ENCODE assay signal across 22 cellular contexts in the genomic region with DNA sequence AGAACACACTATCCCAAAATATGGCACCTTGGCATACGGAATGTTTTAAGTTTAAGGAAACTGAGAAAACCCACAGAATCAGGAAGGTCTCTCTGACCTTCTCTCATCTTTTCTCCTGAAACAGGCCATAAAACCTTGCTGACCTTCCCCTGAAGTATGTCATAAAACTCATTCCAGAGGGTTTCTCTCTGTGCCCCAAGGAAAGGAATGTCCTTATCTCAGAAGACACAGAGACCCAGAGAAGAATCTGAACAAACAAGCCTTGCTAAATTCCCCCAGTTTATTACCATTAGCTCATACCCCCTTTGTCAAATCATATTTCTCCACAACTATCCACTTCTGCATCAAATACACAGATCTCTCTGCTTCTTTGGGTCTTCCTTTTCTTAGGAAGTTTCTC.
"Had no signal": no experiment of that assay in that cellular context is flagged by ENCODE, and none has a peak within 500 bp of the region (broad histone marks: within the 10 kb centered on the region; RNA-seq: fewer than 3 reads in every experiment).

No MANE protein-coding gene starts in this region.

- DNase-seq: head of caudate nucleus; hypothalamus; immature natural killer cell; left ventricle myocardium inferior; naive B cell; natural killer cell; ovary; right lobe of liver; spleen; stimulated activated CD4-positive, alpha-beta T cell treated with anti-CD3 and anti-CD28 coated beads, Interleukin-2, amount 100 ng/mL, for 48 hours; stimulated activated CD4-positive, alpha-beta T cell treated with anti-CD3 and anti-CD28 coated beads, Interleukin-4, amount 100 ng/mL, for 4 hours; stimulated activated CD8-positive, alpha-beta memory T cell treated with anti-CD3 and anti-CD28 coated beads, Interleukin-4, amount 100 ng/mL, for 48 hours; stimulated activated naive CD4-positive, alpha-beta T cell treated with Interleukin-2 at 50 U/mL for 16 hours; stimulated activated naive CD8-positive, alpha-beta T cell treated with anti-CD3 and anti-CD28 coated beads, Interleukin-15, amount 100 ng/mL, for 72 hours; substantia nigra; upper lobe of left lung had no signal

- H3K27ac ChIP-seq: left ventricle myocardium inferior, ovary, right atrium auricular region, right lobe of liver, skin epidermis, spleen, tibial nerve, upper lobe of left lung had no signal

- ATAC-seq: natural killer cell; right lobe of liver; stimulated activated memory B cell treated with anti-CD40 and anti-IgM and Interleukin-4, amounts not matched to agents 10 μg/mL and 1 μg/mL and 100 μg/mL, for 72 hours; stimulated activated naive CD8-positive, alpha-beta T cell treated with anti-CD3 and anti-CD28 coated beads, Interleukin-15, amount 100 ng/mL, for 72 hours had no signal

- H3K4me1 ChIP-seq: left ventricle myocardium inferior, right atrium auricular region, right lobe of liver, spleen, upper lobe of left lung had no signal

- H3K9me3 Mint-ChIP-seq: natural killer cell had no signal

- H3K27me3 Mint-ChIP-seq: naive B cell; progenitor cell of endocrine pancreas; stimulated activated memory B cell treated with anti-CD40 and anti-IgM and Interleukin-4, amounts not matched to agents 10 μg/mL and 1 μg/mL and 100 μg/mL, for 72 hours had no signal

- H3K36me3 ChIP-seq: left ventricle myocardium inferior, ovary, right atrium auricular region, right lobe of liver, spleen, tibial nerve, upper lobe of left lung had no signal

- H3K27me3 ChIP-seq: ovary, right atrium auricular region, right lobe of liver, spleen, tibial nerve, upper lobe of left lung had no signal

- H3K4me3 Mint-ChIP-seq: immature natural killer cell; naive B cell; natural killer cell; stimulated activated memory B cell treated with anti-CD40 and anti-IgM and Interleukin-4, amounts not matched to agents 10 μg/mL and 1 μg/mL and 100 μg/mL, for 72 hours; stimulated activated naive CD8-positive, alpha-beta T cell treated with anti-CD3 and anti-CD28 coated beads, Interleukin-15, amount 100 ng/mL, for 72 hours had no signal

- H3K4me3 ChIP-seq: left ventricle myocardium inferior, lung, ovary, right atrium auricular region, right lobe of liver, skin epidermis, spleen, tibial nerve, upper lobe of left lung had no signal

- H3K4me1 Mint-ChIP-seq: immature natural killer cell; naive B cell; natural killer cell; stimulated activated memory B cell treated with anti-CD40 and anti-IgM and Interleukin-4, amounts not matched to agents 10 μg/mL and 1 μg/mL and 100 μg/mL, for 72 hours; stimulated activated naive CD8-positive, alpha-beta T cell treated with anti-CD3 and anti-CD28 coated beads, Interleukin-15, amount 100 ng/mL, for 72 hours had no signal

- H3K9me3 ChIP-seq: ovary, right lobe of liver had no signal

- H3K27ac Mint-ChIP-seq: immature natural killer cell; natural killer cell; progenitor cell of endocrine pancreas; stimulated activated memory B cell treated with anti-CD40 and anti-IgM and Interleukin-4, amounts not matched to agents 10 μg/mL and 1 μg/mL and 100 μg/mL, for 72 hours; stimulated activated naive CD8-positive, alpha-beta T cell treated with anti-CD3 and anti-CD28 coated beads, Interleukin-15, amount 100 ng/mL, for 72 hours had no signal

- H3K36me3 Mint-ChIP-seq: immature natural killer cell; naive B cell; natural killer cell; stimulated activated memory B cell treated with anti-CD40 and anti-IgM and Interleukin-4, amounts not matched to agents 10 μg/mL and 1 μg/mL and 100 μg/mL, for 72 hours had no signal
